8 cellular contexts compared by ENCODE assay signal in genomic region chr5:142748568-142749249, GRCh38. TPM values are rescaled to one million over a fixed set of nuclear protein-coding genes. Genes with fewer than 3 reads are reported as not detected.
A peak's percentile ranks its signal among the peaks of the same experiment; 100 is the strongest.
DNase-seq lines count a peak whose midpoint lies in the region; ATAC-seq, FAIRE-seq and TF ChIP-seq lines count a peak whose summit lies in the region.

No MANE protein-coding gene starts in this region.

- no peak for TF ChIP-seq EP300 in gastroesophageal sphincter (IDR thresholded peaks at IDR 0.05)

- FAIRE-seq in GM18507 (lab: Jason Lieb, UNC) (peak; percentile 21), HTR-8/SVneo (lab: Jason Lieb, UNC) (no peak)

- peaks cover 15 to 49% (median 20%) of the 10 kb centered on the region in 3 donors for H3K4me1 ChIP-seq in gastroesophageal sphincter

- whole genome bisulfite sequencing in gastroesophageal sphincter (ENCODE audit: low coverage in 1 of 2), 2 donors, result 85% methylated on average over 2 of the region's 2 CpGs; no CpG with 5 or more reads in 1 of the 2 donors

- H3K9me3 ChIP-seq in gastroesophageal sphincter, result no peaks in the 10 kb centered on the region

- no peaks in the 10 kb centered on the region for H3K27me3 ChIP-seq in gastroesophageal sphincter

- DNase-seq in GM18507 (ENCODE audit: extremely low spot score, insufficient read length, low read depth) (no peak), NCI-H1930 (lab: John Stamatoyannopoulos, UW) (peak; percentile 1 to 4), activated T-cell treated with anti-CD3 and anti-CD28 coated beads for 48 hours (ENCODE audit: low read depth) (peak; percentile 35), HTR-8/SVneo (ENCODE audit: insufficient read length, low spot score) (no peak), UCSD-AML1 (lab: John Stamatoyannopoulos, UW; ENCODE audit: unreplicated experiment) (no peak), NCI-H2227 treated with DMSO at 0.1 percent for 48 hours (lab: John Stamatoyannopoulos, UW) (no peak)
- DNase-seq in stimulated activated CD4-positive, alpha-beta T cell treated with anti-CD3 and anti-CD28 coated beads, Interleukin-1b, Interleukin-23, amount 100 ng/mL, for 4 hours (ENCODE audit: low read depth in 2 of 2), result peak; percentile 44 to 47

- no peaks in the 10 kb centered on the region for H3K36me3 ChIP-seq in gastroesophageal sphincter

- no peak overlapping the region for H3K4me3 ChIP-seq in gastroesophageal sphincter

- peak in 3 of 4 experiments; percentile 20 to 55 (median 42) for TF ChIP-seq CTCF in gastroesophageal sphincter (IDR thresholded peaks at IDR 0.05)

- no peak for TF ChIP-seq POLR2A in gastroesophageal sphincter (IDR thresholded peaks at IDR 0.05)

- ATAC-seq in gastroesophageal sphincter, result no peak

- no peak overlapping the region for H3K27ac ChIP-seq in gastroesophageal sphincter

RNA-seq across cellular contexts. Expression of gene ARHGAP26, which starts 21.5 kb away (rescaled TPM):
- 10 to 100 TPM; 15.2 to 41.7 (median 31.7) TPM for total RNA-seq in gastroesophageal sphincter

Comparison
In these comparisons a context has a peak if more than half of its experiments do, and no peak if none do; other contexts are left out.
1. DNase-seq: peak in NCI-H1930 (2 of 2), activated T-cell treated with anti-CD3 and anti-CD28 coated beads for 48 hours (single experiment) and stimulated activated CD4-positive, alpha-beta T cell treated with anti-CD3 and anti-CD28 coated beads, Interleukin-1b, Interleukin-23, amount 100 ng/mL, for 4 hours (2 of 2); none in GM18507 (single experiment), HTR-8/SVneo (single experiment), UCSD-AML1 (single experiment) and NCI-H2227 treated with DMSO at 0.1 percent for 48 hours (single experiment).